8 cellular contexts compared by ENCODE assay signal in genomic region chr17:76271669-76272540, GRCh38. TPM values are rescaled to one million over a fixed set of nuclear protein-coding genes. Genes with fewer than 3 reads are reported as not detected.
DNase-seq lines count a peak whose midpoint lies in the region; ATAC-seq, FAIRE-seq and TF ChIP-seq lines count a peak whose summit lies in the region.

No MANE protein-coding gene starts in this region.

- peaks cover 15% of the 10 kb centered on the region for H3K36me3 ChIP-seq in left ventricle myocardium inferior

- H3K4me1 ChIP-seq in left ventricle myocardium inferior = peaks cover 71% of the 10 kb centered on the region

- no peak for TF ChIP-seq CTCF in left ventricle myocardium inferior (IDR thresholded peaks at IDR 0.05; ENCODE audit: borderline replicate concordance)

- DNase-seq in GM19239 (ENCODE audit: insufficient read length, low spot score) = peak; percentile 71
- DNase-seq in activated CD8-positive, alpha-beta memory T cell treated with anti-CD3 and anti-CD28 coated beads, Interleukin-2, amount 50 U/mL, for 4 hours = peak; percentile 74
- no peak for DNase-seq in left ventricle myocardium inferior
- DNase-seq in stimulated activated CD4-positive, alpha-beta T cell treated with anti-CD3 and anti-CD28 coated beads, Interleukin-2, amount 100 ng/mL, for 24 hours = peak; percentile 85 to 90
- DNase-seq in HTR-8/SVneo (ENCODE audit: insufficient read length, low spot score) = no peak
- DNase-seq in medulla oblongata (ENCODE audit: extremely low spot score) = no peak
- DNase-seq in SKM-1 treated with dmso at 0.1 percent for 144 hours (lab: John Stamatoyannopoulos, UW; ENCODE audit: unreplicated experiment) = no peak

- H3K27me3 ChIP-seq in left ventricle myocardium inferior (ENCODE audit: low read depth) = no peaks in the 10 kb centered on the region

- H3K9me3 ChIP-seq in left ventricle myocardium inferior (replicated peaks) = no peaks in the 10 kb centered on the region

- peak overlapping the region; percentile 59 for H3K4me3 ChIP-seq in left ventricle myocardium inferior

- intact Hi-C loops in left ventricle myocardium inferior (cut with micrococcal nuclease) = loop anchor here (10.0 kb wide), 1 partner anchor 87 kb away; no protein-coding TSS in a partner anchor

- peak overlapping the region; percentile 63 for H3K27ac ChIP-seq in left ventricle myocardium inferior (replicated peaks)

- ATAC-seq in HG03139 (IDR thresholded peaks at IDR 0.05; ENCODE audit: unreplicated experiment) = peak; percentile 40

- peak; percentile 98 for FAIRE-seq in GM19239 (lab: Jason Lieb, UNC)
- FAIRE-seq in HTR-8/SVneo (lab: Jason Lieb, UNC) = no peak

RNA-seq across cellular contexts. Expression of gene UBALD2, which starts 6.8 kb away (rescaled TPM):
- 26.0 TPM for total RNA-seq in left ventricle myocardium inferior

RNA-seq across cellular contexts. Expression of gene RNF157, which starts 31.6 kb away (rescaled TPM):
- total RNA-seq in left ventricle myocardium inferior = 4.8 TPM

RNA-seq across cellular contexts. Expression of gene QRICH2, which starts 36.2 kb away (rescaled TPM):
- total RNA-seq in left ventricle myocardium inferior = 2.4 TPM

Comparison
In these comparisons a context has a peak if more than half of its experiments do, and no peak if none do; other contexts are left out.
1. DNase-seq: peak in GM19239 (single experiment), activated CD8-positive, alpha-beta memory T cell treated with anti-CD3 and anti-CD28 coated beads, Interleukin-2, amount 50 U/mL, for 4 hours (single experiment) and stimulated activated CD4-positive, alpha-beta T cell treated with anti-CD3 and anti-CD28 coated beads, Interleukin-2, amount 100 ng/mL, for 24 hours (2 of 2); none in left ventricle myocardium inferior (single experiment), HTR-8/SVneo (single experiment), medulla oblongata (single experiment) and SKM-1 treated with dmso at 0.1 percent for 144 hours (single experiment).